Comparison of ENCODE assay signal across 8 cellular contexts in the genomic region with DNA sequence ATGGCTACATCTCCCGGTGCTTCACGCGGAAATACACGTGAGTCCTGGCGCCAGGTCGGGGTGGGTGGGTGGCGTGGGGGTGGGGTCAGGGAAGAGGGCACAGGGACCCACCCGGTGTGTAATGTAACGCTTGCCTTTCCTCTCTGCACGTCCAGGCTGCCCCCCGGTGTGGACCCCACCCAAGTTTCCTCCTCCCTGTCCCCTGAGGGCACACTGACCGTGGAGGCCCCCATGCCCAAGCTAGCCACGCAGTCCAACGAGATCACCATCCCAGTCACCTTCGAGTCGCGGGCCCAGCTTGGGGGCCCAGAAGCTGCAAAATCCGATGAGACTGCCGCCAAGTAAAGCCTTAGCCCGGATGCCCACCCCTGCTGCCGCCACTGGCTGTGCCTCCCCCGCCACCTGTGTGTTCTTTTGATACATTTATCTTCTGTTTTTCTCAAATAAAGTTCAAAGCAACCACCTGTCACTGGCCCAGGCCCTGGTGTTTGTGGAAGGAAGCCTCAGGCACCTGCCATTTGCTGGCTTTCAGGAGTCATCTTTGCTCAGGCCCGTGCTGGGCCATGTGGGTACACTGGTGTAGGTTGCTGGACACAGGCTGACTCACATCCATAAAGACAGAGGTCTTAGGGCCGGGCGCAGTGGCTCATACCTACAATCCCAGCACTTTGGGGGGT. TPM values are rescaled to one million over a fixed set of nuclear protein-coding genes. Genes with fewer than 3 reads are reported as not detected.
DNase-seq lines count a peak whose midpoint lies in the region; ATAC-seq and TF ChIP-seq lines count a peak whose summit lies in the region.

No MANE protein-coding gene starts in this region.

- H3K9me3 ChIP-seq in naive thymus-derived CD4-positive, alpha-beta T cell (ENCODE audit: control insufficient read depth in 2 of 3, low read length in 3 of 3): no peaks in the 10 kb centered on the region

- no peaks in the 10 kb centered on the region for H3K27me3 ChIP-seq in naive thymus-derived CD4-positive, alpha-beta T cell (ENCODE audit: control insufficient read depth in 2 of 2, insufficient read depth in 2 of 2, low read length in 2 of 2)

- peaks cover 8% of the 10 kb centered on the region for H3K9me3 Mint-ChIP-seq in dendritic cell treated with granulocyte-macrophage colony-stimulating factor and Interleukin-4, amounts not matched to agents 40 ng/mL and 50 ng/mL, for 4 days
- no peaks in the 10 kb centered on the region for H3K9me3 Mint-ChIP-seq in naive thymus-derived CD4-positive, alpha-beta T cell

- intact Hi-C loops in dendritic cell treated with granulocyte-macrophage colony-stimulating factor and Interleukin-4, amounts not matched to agents 40 ng/mL and 50 ng/mL, for 4 days (cut with micrococcal nuclease): no loop called here
- intact Hi-C loops in naive thymus-derived CD4-positive, alpha-beta T cell (cut with micrococcal nuclease): loop anchor here (1.0 kb wide), 3 partner anchors 10 to 14 kb away; no protein-coding TSS in a partner anchor

- peak overlapping the region; percentile 91 for H3K4me3 Mint-ChIP-seq in dendritic cell treated with granulocyte-macrophage colony-stimulating factor and Interleukin-4, amounts not matched to agents 40 ng/mL and 50 ng/mL, for 4 days
- peak overlapping the region; percentile 87 to 96 (median 91) for H3K4me3 Mint-ChIP-seq in naive thymus-derived CD4-positive, alpha-beta T cell

- peak overlapping the region; percentile 81 for H3K27ac ChIP-seq in naive thymus-derived CD4-positive, alpha-beta T cell (ENCODE audit: low read depth, low read length)

- DNase-seq in EL (peak; percentile 67), NCI-H69 (lab: John Stamatoyannopoulos, UW) (peak; percentile 61), cortex of kidney (lab: John Stamatoyannopoulos, UW) (no peak), SKM-1 treated with dmso at 0.1 percent for 144 hours (lab: John Stamatoyannopoulos, UW; ENCODE audit: unreplicated experiment) (no peak), HEK293T (ENCODE audit: extremely low spot score) (no peak)
- DNase-seq in naive thymus-derived CD4-positive, alpha-beta T cell: peak in 5 of 9 donors; percentile 25 to 42 (median 34)

- CTCF ChIA-PET in naive thymus-derived CD4-positive, alpha-beta T cell (lab: Charles Lee): interaction anchor here (0.7 to 2.0 kb wide), 3 partner anchors 10 to 41 kb away, joined by 3 to 10 read pairs (median 5); no protein-coding TSS in a partner anchor
- CTCF ChIA-PET in HEK293T (lab: Yijun Ruan, JAX): no interaction called here

- peak; percentile 6 for ATAC-seq in naive thymus-derived CD4-positive, alpha-beta T cell
- ATAC-seq in HG02678 (IDR thresholded peaks at IDR 0.05; ENCODE audit: unreplicated experiment): no peak

- peaks cover 20% of the 10 kb centered on the region for H3K4me1 Mint-ChIP-seq in dendritic cell treated with granulocyte-macrophage colony-stimulating factor and Interleukin-4, amounts not matched to agents 40 ng/mL and 50 ng/mL, for 4 days (ENCODE audit: low read depth)
- H3K4me1 Mint-ChIP-seq in naive thymus-derived CD4-positive, alpha-beta T cell: peaks cover 6 to 22% (median 17%) of the 10 kb centered on the region in 7 donors

- peaks cover 31% of the 10 kb centered on the region for H3K36me3 Mint-ChIP-seq in dendritic cell treated with granulocyte-macrophage colony-stimulating factor and Interleukin-4, amounts not matched to agents 40 ng/mL and 50 ng/mL, for 4 days (ENCODE audit: low read depth)
- H3K36me3 Mint-ChIP-seq in naive thymus-derived CD4-positive, alpha-beta T cell: peaks cover 0 to 1% (median 0%) of the 10 kb centered on the region in 5 donors

- no peaks in the 10 kb centered on the region for H3K36me3 ChIP-seq in naive thymus-derived CD4-positive, alpha-beta T cell (ENCODE audit: control insufficient read depth in 2 of 3, insufficient read depth in 3 of 3, low read length in 3 of 3)

- peaks cover 6% of the 10 kb centered on the region for H3K27me3 Mint-ChIP-seq in dendritic cell treated with granulocyte-macrophage colony-stimulating factor and Interleukin-4, amounts not matched to agents 40 ng/mL and 50 ng/mL, for 4 days
- peaks cover 0 to 20% (median 0%) of the 10 kb centered on the region in 5 donors for H3K27me3 Mint-ChIP-seq in naive thymus-derived CD4-positive, alpha-beta T cell

- peak overlapping the region; percentile 81 for H3K4me3 ChIP-seq in naive thymus-derived CD4-positive, alpha-beta T cell (ENCODE audit: low read length)

- H3K27ac Mint-ChIP-seq in dendritic cell treated with granulocyte-macrophage colony-stimulating factor and Interleukin-4, amounts not matched to agents 40 ng/mL and 50 ng/mL, for 4 days: peak overlapping the region; percentile 88
- peak overlapping the region; percentile 76 to 95 (median 91) for H3K27ac Mint-ChIP-seq in naive thymus-derived CD4-positive, alpha-beta T cell

- peaks cover 0 to 5% of the 10 kb centered on the region in 2 donors for H3K4me1 ChIP-seq in naive thymus-derived CD4-positive, alpha-beta T cell (ENCODE audit: control insufficient read depth in 2 of 2, insufficient read depth in 2 of 2, low read length in 2 of 2)

- POLR2A ChIA-PET in naive thymus-derived CD4-positive, alpha-beta T cell (lab: Charles Lee): interaction anchor here (0.7 to 3.4 kb wide), 2 partner anchors 10 to 14 kb away, joined by 3 to 23 read pairs; no protein-coding TSS in a partner anchor
- POLR2A ChIA-PET in HEK293T (lab: Yijun Ruan, JAX): interaction anchor here (1.0 to 1.9 kb wide), 6 partner anchors 9 to 257 kb away, joined by 3 to 5 read pairs (median 4); a partner anchor contains a TSS

TF ChIP-seq in HEK293T, 16 proteins besides CTCF, POLR2A, EP300 and RAD21:
- TF ChIP-seq HDGF (IDR thresholded peaks at IDR 0.05; ENCODE audit: borderline replicate concordance) (no peak), CTBP1 (IDR thresholded peaks at IDR 0.05; ENCODE audit: borderline replicate concordance) (no peak), FOXM1 (IDR thresholded peaks at IDR 0.05; ENCODE audit: borderline replicate concordance) (no peak), ELF4 (IDR thresholded peaks at IDR 0.05) (no peak), FOXK2 (IDR thresholded peaks at IDR 0.05) (no peak), BHLHE40 (IDR thresholded peaks at IDR 0.05; ENCODE audit: borderline replicate concordance) (no peak), ARNT (IDR thresholded peaks at IDR 0.05) (no peak), SUZ12 (IDR thresholded peaks at IDR 0.05) (no peak), NFRKB (IDR thresholded peaks at IDR 0.05) (no peak), FOXA1 (IDR thresholded peaks at IDR 0.05) (no peak), SP1 (IDR thresholded peaks at IDR 0.05) (no peak), L3MBTL2 (conservative IDR thresholded peaks at IDR 0.05) (no peak), TARDBP (IDR thresholded peaks at IDR 0.05) (no peak), LEF1 (IDR thresholded peaks at IDR 0.05; ENCODE audit: borderline replicate concordance) (no peak), ZNF384 (IDR thresholded peaks at IDR 0.05) (no peak)
- TF ChIP-seq, protein P1, sequence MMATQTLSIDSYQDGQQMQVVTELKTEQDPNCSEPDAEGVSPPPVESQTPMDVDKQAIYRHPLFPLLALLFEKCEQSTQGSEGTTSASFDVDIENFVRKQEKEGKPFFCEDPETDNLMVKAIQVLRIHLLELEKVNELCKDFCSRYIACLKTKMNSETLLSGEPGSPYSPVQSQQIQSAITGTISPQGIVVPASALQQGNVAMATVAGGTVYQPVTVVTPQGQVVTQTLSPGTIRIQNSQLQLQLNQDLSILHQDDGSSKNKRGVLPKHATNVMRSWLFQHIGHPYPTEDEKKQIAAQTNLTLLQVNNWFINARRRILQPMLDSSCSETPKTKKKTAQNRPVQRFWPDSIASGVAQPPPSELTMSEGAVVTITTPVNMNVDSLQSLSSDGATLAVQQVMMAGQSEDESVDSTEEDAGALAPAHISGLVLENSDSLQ (IDR thresholded peaks at IDR 0.05): no peak

RNA-seq across cellular contexts. Expression of a gene that starts 1.5 kb away (rescaled TPM):
- 10 to 100 TPM; 26.3 to 47.2 (median 40.5) TPM for total RNA-seq in naive thymus-derived CD4-positive, alpha-beta T cell
- 10 to 100 TPM; 68.6 to 93.5 TPM for polyA plus RNA-seq in naive thymus-derived CD4-positive, alpha-beta T cell

RNA-seq across cellular contexts. Expression of a gene that starts 54.8 kb away (rescaled TPM):
- total RNA-seq in naive thymus-derived CD4-positive, alpha-beta T cell: 10 to 100 TPM; 27.7 to 98.3 (median 39.6) TPM
- 1 to 10 TPM; 1.4 to 1.6 TPM for polyA plus RNA-seq in naive thymus-derived CD4-positive, alpha-beta T cell

Comparison
In these comparisons a context has a peak if more than half of its experiments do, and no peak if none do; other contexts are left out.
1. DNase-seq: peak in EL (single experiment), NCI-H69 (single experiment) and naive thymus-derived CD4-positive, alpha-beta T cell (5 of 9); none in cortex of kidney (single experiment), SKM-1 treated with dmso at 0.1 percent for 144 hours (single experiment) and HEK293T (single experiment).